23 cellular contexts compared by ENCODE assay signal in the genomic region with DNA sequence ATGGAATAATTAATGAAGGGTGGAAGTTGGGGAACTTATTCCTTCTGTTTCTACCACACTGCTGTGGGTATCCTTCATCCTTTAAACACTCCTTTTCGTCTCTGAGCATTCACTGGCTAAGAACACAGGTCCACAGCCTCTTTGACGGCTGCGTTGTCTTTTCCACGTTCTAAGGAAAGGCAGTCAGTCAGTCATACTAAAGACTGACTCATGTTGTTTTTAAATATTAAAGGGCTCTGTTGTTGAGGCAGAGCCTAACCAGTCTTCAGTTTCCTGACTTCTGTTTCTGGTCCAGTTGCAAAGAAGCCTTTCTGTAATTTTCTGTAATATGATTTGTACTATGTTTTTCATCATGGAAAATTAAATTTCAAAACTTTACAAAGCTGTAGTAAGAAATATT. TPM values are rescaled to one million over a fixed set of nuclear protein-coding genes. Genes with fewer than 3 reads are reported as not detected.
DNase-seq lines count a peak whose midpoint lies in the region; ATAC-seq, FAIRE-seq and TF ChIP-seq lines count a peak whose summit lies in the region.
"Had no signal": no experiment of that assay in that cellular context is flagged by ENCODE, and none has a peak within 500 bp of the region (broad histone marks: within the 10 kb centered on the region; RNA-seq: fewer than 3 reads in every experiment).

No MANE protein-coding gene starts in this region.

- H3F3A ChIP-seq in GM23338 (replicated peaks; ENCODE audit: low read depth): no peaks in the 10 kb centered on the region

- H2AK5ac ChIP-seq in H1 (ENCODE audit: low read depth, low read length): no peak overlapping the region; the same call in 1 of the 2 replicates

- H4K20me1 ChIP-seq in GM23338 (replicated peaks; ENCODE audit: insufficient read depth) (peaks cover 8% of the 10 kb centered on the region; the same call in 1 of the 2 replicates), H1 (replicated peaks in 1 of 2; ENCODE audit: control insufficient read depth in 1 of 2, insufficient read depth in 2 of 2, low read length in 2 of 2) (peaks cover 5 to 21% of the 10 kb centered on the region in 2 experiments)

- TF ChIP-seq POLR2A in H1 (IDR thresholded peaks at IDR 0.05; ENCODE audit: control extremely low read depth in 1 of 2, low read depth in 2 of 2, low read length in 2 of 2): no peak

- H2AFZ ChIP-seq in GM23338 (no peak overlapping the region), H1 (ENCODE audit: low read length) (no peak overlapping the region)

- H3K4me1 Mint-ChIP-seq in GM23338: peaks cover 51% of the 10 kb centered on the region
- peaks cover 44 to 67% (median 63%) of the 10 kb centered on the region in 3 donors for H3K4me1 Mint-ChIP-seq in naive B cell
- no peaks in the 10 kb centered on the region for H3K4me1 Mint-ChIP-seq in activated T-cell treated with anti-CD3 and anti-CD28 coated beads, Interleukin-2, amount 50 U/mL, for 72 hours (ENCODE audit: low read depth)

- FAIRE-seq in H1 (lab: Jason Lieb, UNC): no peak
- FAIRE-seq: A204.1, GM12878, GM19239, HepG2 had no signal

- H3K79me1 ChIP-seq in H1 (ENCODE audit: low read depth, low read length): peaks cover 24% of the 10 kb centered on the region

- H3K4me2 ChIP-seq in GM23338: peak overlapping the region; percentile 22; the same call in 1 of the 2 replicates
- no peak overlapping the region for H3K4me2 ChIP-seq in H1 (ENCODE audit: insufficient read depth in 1 of 2, low read depth in 2 of 2, low read length in 2 of 2)
- H3K4me2 ChIP-seq: BLaER1 had no signal

- no peaks in the 10 kb centered on the region; the same call in 1 of the 2 replicates for H3K9me2 ChIP-seq in GM23338 (ENCODE audit: insufficient read depth)

- POLR2A ChIA-PET in H1 (lab: Charles Lee; ENCODE audit: partially characterized antibody): interaction anchor here (1.2 to 1.4 kb wide), 2 partner anchors 19 to 134 kb away, joined by 3 read pairs; no protein-coding TSS in a partner anchor

- DNase-seq in GM23338 (ENCODE audit: low spot score) (no peak), H1 (ENCODE audit: low read depth in 1 of 2, low spot score in 2 of 2) (no peak), naive B cell (no peak), NCI-H524 treated with DMSO at 0.1 percent for 48 hours (lab: John Stamatoyannopoulos, UW) (no peak)
- no peak for DNase-seq in activated T-cell treated with anti-CD3 and anti-CD28 coated beads, Interleukin-2, amount 50 U/mL, for 72 hours
- DNase-seq in activated T-cell treated with anti-CD3 and anti-CD28 coated beads, Interleukin-2, amount 50 U/mL, for 48 hours: no peak
- DNase-seq: ACHN; CD4-positive, alpha-beta memory T cell; DMS153; DND-41; EL; H7; HFFc6; KBM-7 had no signal

- H3K4me3 ChIP-seq in GM23338 (no peak overlapping the region), H1 (ENCODE audit: extremely low read depth in 1 of 4, insufficient read depth in 2 of 4, low read depth in 3 of 4, low read length in 4 of 4) (no peak overlapping the region)
- H3K4me3 ChIP-seq: BLaER1, GM12878 had no signal

- H3K4me3 Mint-ChIP-seq in GM23338 (no peak overlapping the region), naive B cell (no peak overlapping the region)
- H3K4me3 Mint-ChIP-seq in activated T-cell treated with anti-CD3 and anti-CD28 coated beads, Interleukin-2, amount 50 U/mL, for 72 hours: no peak overlapping the region
- H3K4me3 Mint-ChIP-seq: CD14-positive monocyte; CD4-positive, alpha-beta memory T cell; HFFc6; IgD-negative memory B cell had no signal

- peaks cover 23% of the 10 kb centered on the region for H3K4me1 ChIP-seq in GM23338 (ENCODE audit: insufficient read depth)
- H3K4me1 ChIP-seq in H1 (replicated peaks in 1 of 4; ENCODE audit: control insufficient read depth in 3 of 4, insufficient read depth in 4 of 4, low read length in 3 of 4): peaks cover 0 to 8% (median 1%) of the 10 kb centered on the region in 4 experiments; a peak in 3 of 7 replicates

- no peaks in the 10 kb centered on the region for H3K23me2 ChIP-seq in H1 (ENCODE audit: low read depth, low read length)

- peaks cover 4% of the 10 kb centered on the region for H3K27me3 Mint-ChIP-seq in GM23338 (ENCODE audit: insufficient read depth, low read depth, poor library complexity)
- no peaks in the 10 kb centered on the region for H3K27me3 Mint-ChIP-seq in naive B cell
- H3K27me3 Mint-ChIP-seq in activated T-cell treated with anti-CD3 and anti-CD28 coated beads, Interleukin-2, amount 50 U/mL, for 72 hours (ENCODE audit: low read depth): peaks cover 13% of the 10 kb centered on the region
- H3K27me3 Mint-ChIP-seq: CD4-positive, alpha-beta memory T cell had no signal

- H3K56ac ChIP-seq in H1 (replicated peaks; ENCODE audit: insufficient read length, low read depth, low read length): no peak overlapping the region

- no peak overlapping the region for H3K23ac ChIP-seq in H1 (ENCODE audit: insufficient read length)

- H4K8ac ChIP-seq in H1 (ENCODE audit: extremely low read depth, insufficient read depth, low read length): no peak overlapping the region

- no peak overlapping the region for H2BK20ac ChIP-seq in H1 (ENCODE audit: low read length)

- no peak overlapping the region for H3K9ac ChIP-seq in H1 (replicated peaks in 1 of 4; ENCODE audit: extremely low read depth in 1 of 4, low read depth in 3 of 4, low read length in 3 of 4)
- H3K9ac ChIP-seq: BLaER1 had no signal

- no peak overlapping the region for H2BK15ac ChIP-seq in H1 (ENCODE audit: low read length)

- 76% methylated on average over 4 of the region's 4 CpGs; no CpG with 5 or more reads in 1 of the 2 experiments for WGBS in H1 (ENCODE audit: extremely low coverage in 1 of 2, insufficient coverage in 1 of 2, insufficient read length in 1 of 2, insufficient replicate concordance in 2 of 2, low coverage in 1 of 2, low lambda C conversion rate in 2 of 2, missing lambda C conversion rate in 1 of 2), 2 experiments

- no peak overlapping the region for H2BK120ac ChIP-seq in H1 (replicated peaks; ENCODE audit: low read depth, low read length)

- CTCF ChIA-PET in H1 (lab: Charles Lee; ENCODE audit: partially characterized antibody): interaction anchor here (1.3 to 3.3 kb wide), 2 partner anchors 21 to 179 kb away, joined by 3 to 13 read pairs; no protein-coding TSS in a partner anchor

- no peak for TF ChIP-seq EP300 in H1 (IDR thresholded peaks at IDR 0.05; ENCODE audit: borderline replicate concordance in 1 of 2, low read depth in 2 of 2, low read length in 2 of 2)

- no peak overlapping the region for H3K4ac ChIP-seq in H1 (replicated peaks; ENCODE audit: insufficient read length, low read depth, low read length)

- H2BK5ac ChIP-seq in H1 (ENCODE audit: low read depth, low read length): peak overlapping the region; percentile 56; the same call in 1 of the 2 replicates

- H3K27ac Mint-ChIP-seq in GM23338 (no peak overlapping the region), naive B cell (peak overlapping the region in 4 of 6 donors; percentile 42 to 75 (median 58))
- no peak overlapping the region for H3K27ac Mint-ChIP-seq in activated T-cell treated with anti-CD3 and anti-CD28 coated beads, Interleukin-2, amount 50 U/mL, for 72 hours
- H3K27ac Mint-ChIP-seq: CD4-positive, alpha-beta memory T cell; HFFc6; IgD-negative memory B cell had no signal

- H3K18ac ChIP-seq in H1 (ENCODE audit: extremely low read depth, low read length): no peak overlapping the region

- H4K91ac ChIP-seq in H1 (replicated peaks; ENCODE audit: insufficient read length, low read length): no peak overlapping the region

- ATAC-seq in GM23338 (no peak), naive B cell (ENCODE audit: low read depth in 2 of 2) (no peak)
- no peak for ATAC-seq in activated T-cell treated with anti-CD3 and anti-CD28 coated beads, Interleukin-2, amount 50 U/mL, for 72 hours (replicated peaks in 1 of 2)
- ATAC-seq: GM12878, HCT116, HepG2 had no signal

- TF ChIP-seq RAD21 in H1 (IDR thresholded peaks at IDR 0.05 in 1 of 2, conservative IDR thresholded peaks at IDR 0.05 in 1 of 2; ENCODE audit: low read depth in 2 of 2, low read length in 2 of 2): no peak

- peaks cover 35% of the 10 kb centered on the region for H3K36me3 Mint-ChIP-seq in GM23338 (ENCODE audit: low read depth)
- H3K36me3 Mint-ChIP-seq in naive B cell: peaks cover 0 to 5% of the 10 kb centered on the region in 2 donors
- no peaks in the 10 kb centered on the region for H3K36me3 Mint-ChIP-seq in activated T-cell treated with anti-CD3 and anti-CD28 coated beads, Interleukin-2, amount 50 U/mL, for 72 hours (ENCODE audit: insufficient read depth in 2 of 2)
- H3K36me3 Mint-ChIP-seq: CD14-positive monocyte had no signal

- H4K5ac ChIP-seq in H1 (ENCODE audit: insufficient read length, low read depth, low read length): no peak overlapping the region

- H2BK12ac ChIP-seq in H1 (ENCODE audit: low read depth, low read length): no peak overlapping the region

- TF ChIP-seq CTCF in GM23338 (conservative IDR thresholded peaks at IDR 0.05; ENCODE audit: low read depth in 2 of 2) (no peak), H1 (IDR thresholded peaks at IDR 0.05; ENCODE audit: control extremely low read depth in 1 of 3, insufficient read depth in 1 of 3, low read depth in 1 of 3, low read length in 3 of 3) (no peak)

- peaks cover 100% of the 10 kb centered on the region for H3K79me2 ChIP-seq in GM23338 (replicated peaks; ENCODE audit: insufficient read depth)
- peaks cover 26 to 97% of the 10 kb centered on the region in 2 experiments for H3K79me2 ChIP-seq in H1 (ENCODE audit: control insufficient read depth in 1 of 2, insufficient read depth in 2 of 2, low read length in 2 of 2)

- no peak overlapping the region for H3K27ac ChIP-seq in GM23338 (ENCODE audit: low read depth)
- H3K27ac ChIP-seq in H1 (ENCODE audit: low read depth, low read length): no peak overlapping the region
- H3K27ac ChIP-seq: BLaER1 had no signal

- no peaks in the 10 kb centered on the region for H3K36me3 ChIP-seq in GM23338 (ENCODE audit: insufficient read depth)
- H3K36me3 ChIP-seq in H1 (ENCODE audit: control insufficient read depth in 2 of 4, insufficient read depth in 4 of 4, low read length in 3 of 4): peaks cover 0 to 9% (median 0%) of the 10 kb centered on the region in 4 experiments; a peak in 2 of 8 replicates
- H3K36me3 ChIP-seq: BLaER1 had no signal

- peaks cover 7% of the 10 kb centered on the region; the same call in 2 of the 3 replicates for H3K9me3 Mint-ChIP-seq in GM23338
- H3K9me3 Mint-ChIP-seq in naive B cell: peaks cover 0 to 14% (median 7%) of the 10 kb centered on the region in 7 donors
- peaks cover 0 to 3% of the 10 kb centered on the region in 2 donors for H3K9me3 Mint-ChIP-seq in activated T-cell treated with anti-CD3 and anti-CD28 coated beads, Interleukin-2, amount 50 U/mL, for 72 hours

- H3K14ac ChIP-seq in H1 (ENCODE audit: insufficient read length): no peak overlapping the region

- H3K9me3 ChIP-seq in H1 (ENCODE audit: insufficient read depth in 2 of 2, low read depth in 1 of 2, low read length in 1 of 2): peaks cover 7 to 10% of the 10 kb centered on the region in 2 experiments; a peak in 3 of 4 replicates

- H3K27me3 ChIP-seq in GM23338 (ENCODE audit: insufficient read depth) (no peaks in the 10 kb centered on the region), H1 (replicated peaks in 1 of 4; ENCODE audit: control insufficient read depth in 3 of 4, extremely low read depth in 1 of 4, insufficient read depth in 3 of 4, low read length in 3 of 4) (no peaks in the 10 kb centered on the region)
- H3K27me3 ChIP-seq: BLaER1 had no signal

RNA-seq across cellular contexts. Expression of a gene that starts 48.0 kb away (rescaled TPM):
- total RNA-seq in GM23338 (2014; rRNA removed; shearing (Covaris generic)): 32.3 and 33.0 TPM in 2 replicates
- 12.6 TPM in 2 replicates for polyA plus RNA-seq in GM23338 (2016; fragmentation: Nextera tagmentation; extraction: Ambion mirVana)
- 31.9 and 34.5 TPM in 2 replicates for total RNA-seq in H1 (2021; fragmentation: NEBNext Ultra II Directional; extraction: Animal tissue kit (Norgen Biotek cat#: 25700))
- 9.5 and 13.5 TPM in 2 replicates for polyA plus RNA-seq in H1 (2011; rRNA removed)
- 14.5 TPM for polyA plus RNA-seq in H1 (2011; cell fraction: cytosol; rRNA removed)
- 11.0 TPM for polyA plus RNA-seq in H1 (2011; cell fraction: nucleus; rRNA removed)
- 19.6 to 25.7 TPM (median 21.6 TPM) in 4 replicates for polyA plus RNA-seq in H1 (2012, experiment 1 of 2)
- polyA plus RNA-seq in H1 (2012, experiment 2 of 2): 14.0 TPM
- 36.2 TPM for polyA plus RNA-seq in H1 (2013, experiment 1 of 2)
- 38.7 TPM for polyA plus RNA-seq in H1 (2013, experiment 2 of 2)
- 16.8 and 20.8 TPM in 2 replicates for polyA minus RNA-seq in H1 (2011; rRNA and poly(A)+ RNA removed)
- 17.0 TPM for polyA minus RNA-seq in H1 (2011; cell fraction: cytosol; rRNA and poly(A)+ RNA removed)
- polyA minus RNA-seq in H1 (2011; cell fraction: nucleus; rRNA and poly(A)+ RNA removed): 28.7 TPM
- 1 to 10 TPM; 2.8 to 7.2 (median 5.2) TPM for polyA plus RNA-seq in naive B cell (ENCODE audit: low read depth in 6 of 6)
- total RNA-seq in activated T-cell treated with anti-CD3 and anti-CD28 coated beads, Interleukin-2, amount 50 U/mL, for 72 hours: 1 to 10 TPM; 1.6 to 3.7 TPM
- total RNA-seq: G401 had no signal
- polyA plus RNA-seq: HepG2 had no signal

Comparison
In these comparisons a context has a peak if more than half of its experiments do, and no peak if none do; other contexts are left out.
1. H3K27ac Mint-ChIP-seq: peak in naive B cell (4 of 6); none in GM23338 (single experiment) and activated T-cell treated with anti-CD3 and anti-CD28 coated beads, Interleukin-2, amount 50 U/mL, for 72 hours (single experiment).